ENCODE assay signal across 6 cellular contexts in genomic region chr21:33880626-33881025, GRCh38.
"Had no signal": no experiment of that assay in that cellular context is flagged by ENCODE, and none has a peak within 500 bp of the region (broad histone marks: within the 10 kb centered on the region; RNA-seq: fewer than 3 reads in every experiment).

No MANE protein-coding gene starts in this region.

- H3K4me3 Mint-ChIP-seq: H9 had no signal

- ATAC-seq: K562 had no signal

- DNase-seq: GM23248, GOT3, H9, HCEC 1CT, IMR-90 had no signal

- H3K27ac ChIP-seq: GM23248 had no signal

- H3K27ac Mint-ChIP-seq: H9 had no signal

- H3K4me3 ChIP-seq: GM23248, K562 had no signal

- H3K9me3 Mint-ChIP-seq: H9 had no signal

- H2AFZ ChIP-seq: GM23248 had no signal

- H3K9ac ChIP-seq: GM23248 had no signal
